37 cellular contexts compared by ENCODE assay signal in genomic region chr20:38589351-38589750, GRCh38. TPM values are rescaled to one million over a fixed set of nuclear protein-coding genes. Genes with fewer than 3 reads are reported as not detected.
"Had no signal": no experiment of that assay in that cellular context is flagged by ENCODE, and none has a peak within 500 bp of the region (broad histone marks: within the 10 kb centered on the region; RNA-seq: fewer than 3 reads in every experiment).

No MANE protein-coding gene starts in this region.

- H3K36me3 Mint-ChIP-seq: activated CD8-positive, alpha-beta memory T cell treated with anti-CD3 and anti-CD28 coated beads, Interleukin-2, amount 10 ng/mL, durations not matched to agents 7 days and 5 days; activated naive CD4-positive, alpha-beta T cell treated with anti-CD3 and anti-CD28 coated beads, Interleukin-2, amount 50 U/mL, for 72 hours; activated naive CD8-positive, alpha-beta T cell treated with anti-CD3 and anti-CD28 coated beads for 36 hours had no signal

- H3K4me3 ChIP-seq: adrenal gland, body of pancreas, breast epithelium had no signal

- DNase-seq: activated B cell treated with CpG ODN at 0.5 μM for 24 hours; activated CD4-positive, alpha-beta memory T cell treated with anti-CD3 and anti-CD28 coated beads, Interleukin-2, amount 10 ng/mL, durations not matched to agents 7 days and 5 days; activated CD4-positive, alpha-beta T cell treated with anti-CD3 and anti-CD28 coated beads for 4 hours; activated CD4-positive, alpha-beta T cell treated with anti-CD3 and anti-CD28 coated beads, Interleukin-2, amount 10 ng/mL, durations not matched to agents 24 days and 14 days; activated CD4-positive, alpha-beta T cell treated with anti-CD3 and anti-CD28 coated beads, Interleukin-2, amount 50 U/mL, for 1 hour; activated CD4-positive, alpha-beta T cell treated with anti-CD3 and anti-CD28 coated beads, Interleukin-2, amount 50 U/mL, for 4 hours; activated CD4-positive, CD25-positive, alpha-beta regulatory T cell treated with anti-CD3 and anti-CD28 coated beads, Interleukin-2, amount 50 U/mL, for 72 hours; activated CD8-positive, alpha-beta memory T cell treated with anti-CD3 and anti-CD28 coated beads for 24 hours; activated CD8-positive, alpha-beta memory T cell treated with anti-CD3 and anti-CD28 coated beads, Interleukin-2, amount 10 ng/mL, durations not matched to agents 7 days and 5 days; activated CD8-positive, alpha-beta memory T cell treated with anti-CD3 and anti-CD28 coated beads, Interleukin-2, amount 50 U/mL, for 48 hours; activated CD8-positive, alpha-beta T cell treated with anti-CD3 and anti-CD28 coated beads, Interleukin-2, amount 10 ng/mL, durations not matched to agents 7 days and 5 days; activated effector memory CD4-positive, alpha-beta T cell treated with anti-CD3 and anti-CD28 coated beads, Interleukin-2, amount 50 U/mL, for 16 hours; activated gamma-delta T cell treated with Interleukin-2 at 50 U/mL for 16 hours; activated naive CD4-positive, alpha-beta T cell; activated naive CD4-positive, alpha-beta T cell treated with anti-CD3 and anti-CD28 coated beads for 36 hours; activated naive CD4-positive, alpha-beta T cell treated with anti-CD3 and anti-CD28 coated beads, Interleukin-2, amount 50 U/mL, for 16 hours; activated naive CD8-positive, alpha-beta T cell treated with anti-CD3 and anti-CD28 coated beads for 36 hours; activated T-cell treated with anti-CD3 and anti-CD28 coated beads, Interleukin-2, amount 50 U/mL, for 24 hours; activated T-cell treated with anti-CD3 and anti-CD28 coated beads, Interleukin-2, amount 50 U/mL, for 48 hours; adrenal gland; amniotic stem cell; aorta; body of pancreas; brain microvascular endothelial cell; central memory CD4-positive, alpha-beta T cell; T-helper 1 cell; T-helper 2 cell; T-helper 9 cell had no signal

- ATAC-seq: activated CD8-positive, alpha-beta memory T cell treated with anti-CD3 and anti-CD28 coated beads, Interleukin-2, amount 10 ng/mL, durations not matched to agents 7 days and 5 days; activated CD8-positive, alpha-beta T cell treated with anti-CD3 and anti-CD28 coated beads, Interleukin-2, amount 10 ng/mL, durations not matched to agents 7 days and 5 days; activated naive CD4-positive, alpha-beta T cell treated with anti-CD3 and anti-CD28 coated beads, Interleukin-2, amount 50 U/mL, for 72 hours; body of pancreas had no signal

- H3K4me1 Mint-ChIP-seq: activated B cell treated with CpG ODN at 0.5 μM for 24 hours; activated CD4-positive, alpha-beta memory T cell treated with anti-CD3 and anti-CD28 coated beads, Interleukin-2, amount 10 ng/mL, durations not matched to agents 7 days and 5 days; activated CD4-positive, alpha-beta T cell treated with anti-CD3 and anti-CD28 coated beads, Interleukin-2, amount 10 ng/mL, durations not matched to agents 24 days and 14 days; activated CD8-positive, alpha-beta memory T cell treated with anti-CD3 and anti-CD28 coated beads, Interleukin-2, amount 10 ng/mL, durations not matched to agents 7 days and 5 days had no signal

- H3K9me3 Mint-ChIP-seq: activated B cell treated with CpG ODN at 0.5 μM for 24 hours; activated CD4-positive, alpha-beta memory T cell treated with anti-CD3 and anti-CD28 coated beads, Interleukin-2, amount 10 ng/mL, durations not matched to agents 7 days and 5 days; activated CD4-positive, alpha-beta T cell treated with anti-CD3 and anti-CD28 coated beads, Interleukin-2, amount 10 ng/mL, durations not matched to agents 24 days and 14 days; activated naive CD4-positive, alpha-beta T cell treated with anti-CD3 and anti-CD28 coated beads for 36 hours; activated naive CD4-positive, alpha-beta T cell treated with anti-CD3 and anti-CD28 coated beads, Interleukin-2, amount 50 U/mL, for 72 hours; activated naive CD8-positive, alpha-beta T cell treated with anti-CD3 and anti-CD28 coated beads for 36 hours; activated T-cell treated with anti-CD3 and anti-CD28 coated beads, Interleukin-2, amount 50 U/mL, for 24 hours; activated T-helper 2 cell treated with anti-CD3 and anti-CD28 coated beads, Interferon-gamma antibody, Interleukin-2, Interleukin-4, amounts not matched to agents 10 μg/mL and 5 μg/mL and 100 μg/mL, durations not matched to agents 14 hours and 24 hours and 36 hours; T-helper 1 cell treated with Interleukin-12 subunit alpha and Interleukin-12 subunit beta and Interleukin-4 antibody, amounts not matched to agents 30 μg/mL and 1 μg/mL, for 36 hours; T-helper 2 cell treated with Interferon-gamma antibody and Interleukin-4, amounts not matched to agents 5 μg/mL and 100 μg/mL, for 36 hours had no signal

- H3K4me3 Mint-ChIP-seq: activated B cell treated with CpG ODN at 0.5 μM for 24 hours; activated CD4-positive, alpha-beta memory T cell treated with anti-CD3 and anti-CD28 coated beads, Interleukin-2, amount 10 ng/mL, durations not matched to agents 7 days and 5 days; activated CD4-positive, alpha-beta T cell treated with anti-CD3 and anti-CD28 coated beads, Interleukin-2, amount 10 ng/mL, durations not matched to agents 24 days and 14 days; activated CD8-positive, alpha-beta memory T cell treated with anti-CD3 and anti-CD28 coated beads, Interleukin-2, amount 10 ng/mL, durations not matched to agents 7 days and 5 days; activated CD8-positive, alpha-beta T cell treated with anti-CD3 and anti-CD28 coated beads, Interleukin-2, amount 10 ng/mL, durations not matched to agents 7 days and 5 days; activated naive CD4-positive, alpha-beta T cell treated with anti-CD3 and anti-CD28 coated beads for 36 hours; activated naive CD8-positive, alpha-beta T cell treated with anti-CD3 and anti-CD28 coated beads for 36 hours; activated T-cell treated with anti-CD3 and anti-CD28 coated beads, Interleukin-2, amount 50 U/mL, for 24 hours; T-helper 1 cell treated with Interleukin-12 subunit alpha and Interleukin-12 subunit beta and Interleukin-4 antibody, amounts not matched to agents 30 μg/mL and 1 μg/mL, for 36 hours; T-helper 2 cell treated with Interferon-gamma antibody and Interleukin-4, amounts not matched to agents 5 μg/mL and 100 μg/mL, for 36 hours had no signal

- H3K9me3 ChIP-seq: adrenal gland, body of pancreas, breast epithelium had no signal

- H3K27ac ChIP-seq: adrenal gland, body of pancreas, brain microvascular endothelial cell, breast epithelium, VCaP had no signal

- H3K27ac Mint-ChIP-seq: activated B cell treated with CpG ODN at 0.5 μM for 24 hours; activated CD4-positive, alpha-beta memory T cell treated with anti-CD3 and anti-CD28 coated beads, Interleukin-2, amount 10 ng/mL, durations not matched to agents 7 days and 5 days; activated CD4-positive, alpha-beta T cell treated with anti-CD3 and anti-CD28 coated beads, Interleukin-2, amount 10 ng/mL, durations not matched to agents 24 days and 14 days; activated CD8-positive, alpha-beta memory T cell treated with anti-CD3 and anti-CD28 coated beads, Interleukin-2, amount 10 ng/mL, durations not matched to agents 7 days and 5 days; activated CD8-positive, alpha-beta T cell treated with anti-CD3 and anti-CD28 coated beads, Interleukin-2, amount 10 ng/mL, durations not matched to agents 7 days and 5 days; activated naive CD4-positive, alpha-beta T cell treated with anti-CD3 and anti-CD28 coated beads for 36 hours; activated naive CD4-positive, alpha-beta T cell treated with anti-CD3 and anti-CD28 coated beads, Interleukin-2, amount 50 U/mL, for 72 hours; activated naive CD8-positive, alpha-beta T cell treated with anti-CD3 and anti-CD28 coated beads for 36 hours; activated T-cell treated with anti-CD3 and anti-CD28 coated beads, Interleukin-2, amount 50 U/mL, for 24 hours; activated T-helper 2 cell treated with anti-CD3 and anti-CD28 coated beads, Interferon-gamma antibody, Interleukin-2, Interleukin-4, amounts not matched to agents 10 μg/mL and 5 μg/mL and 100 μg/mL, durations not matched to agents 14 hours and 24 hours and 36 hours; T-helper 1 cell treated with Interleukin-12 subunit alpha and Interleukin-12 subunit beta and Interleukin-4 antibody, amounts not matched to agents 30 μg/mL and 1 μg/mL, for 36 hours; T-helper 2 cell treated with Interferon-gamma antibody and Interleukin-4, amounts not matched to agents 5 μg/mL and 100 μg/mL, for 36 hours had no signal

- H3K27me3 Mint-ChIP-seq: activated CD8-positive, alpha-beta memory T cell treated with anti-CD3 and anti-CD28 coated beads, Interleukin-2, amount 10 ng/mL, durations not matched to agents 7 days and 5 days; activated naive CD8-positive, alpha-beta T cell treated with anti-CD3 and anti-CD28 coated beads for 36 hours; activated T-cell treated with anti-CD3 and anti-CD28 coated beads, Interleukin-2, amount 50 U/mL, for 24 hours had no signal

- H3K27me3 ChIP-seq: adrenal gland, body of pancreas, brain microvascular endothelial cell, breast epithelium had no signal

- H3K36me3 ChIP-seq: adrenal gland, brain microvascular endothelial cell, breast epithelium had no signal

- H3K4me1 ChIP-seq: adrenal gland, body of pancreas, breast epithelium had no signal

RNA-seq across cellular contexts. Expression of gene ADIG, which starts 8.4 kb away (rescaled TPM):
- total RNA-seq: activated B cell treated with CpG ODN at 0.5 μM for 24 hours; activated CD4-positive, alpha-beta memory T cell treated with anti-CD3 and anti-CD28 coated beads, Interleukin-2, amount 10 ng/mL, durations not matched to agents 7 days and 5 days; activated CD4-positive, alpha-beta T cell treated with anti-CD3 and anti-CD28 coated beads, Interleukin-2, amount 10 ng/mL, durations not matched to agents 24 days and 14 days; activated CD8-positive, alpha-beta memory T cell treated with anti-CD3 and anti-CD28 coated beads, Interleukin-2, amount 10 ng/mL, durations not matched to agents 7 days and 5 days; activated CD8-positive, alpha-beta T cell treated with anti-CD3 and anti-CD28 coated beads, Interleukin-2, amount 10 ng/mL, durations not matched to agents 7 days and 5 days; activated naive CD4-positive, alpha-beta T cell treated with anti-CD3 and anti-CD28 coated beads for 36 hours; activated naive CD4-positive, alpha-beta T cell treated with anti-CD3 and anti-CD28 coated beads, Interleukin-2, amount 50 U/mL, for 72 hours; activated naive CD8-positive, alpha-beta T cell treated with anti-CD3 and anti-CD28 coated beads for 36 hours; activated T-helper 2 cell treated with anti-CD3 and anti-CD28 coated beads, Interferon-gamma antibody, Interleukin-2, Interleukin-4, amounts not matched to agents 10 μg/mL and 5 μg/mL and 100 μg/mL, durations not matched to agents 14 hours and 24 hours and 36 hours; adrenal gland; aorta; astrocyte; body of pancreas; breast epithelium; cardiac septum; cerebellum had no signal
- polyA plus RNA-seq: adrenal gland, aorta had no signal

RNA-seq across cellular contexts. Expression of gene ARHGAP40, which starts 12.3 kb away (rescaled TPM):
- total RNA-seq: activated B cell treated with CpG ODN at 0.5 μM for 24 hours; activated CD4-positive, alpha-beta memory T cell treated with anti-CD3 and anti-CD28 coated beads, Interleukin-2, amount 10 ng/mL, durations not matched to agents 7 days and 5 days; activated CD4-positive, alpha-beta T cell treated with anti-CD3 and anti-CD28 coated beads, Interleukin-2, amount 10 ng/mL, durations not matched to agents 24 days and 14 days; activated CD8-positive, alpha-beta memory T cell treated with anti-CD3 and anti-CD28 coated beads, Interleukin-2, amount 10 ng/mL, durations not matched to agents 7 days and 5 days; activated CD8-positive, alpha-beta T cell treated with anti-CD3 and anti-CD28 coated beads, Interleukin-2, amount 10 ng/mL, durations not matched to agents 7 days and 5 days; activated naive CD4-positive, alpha-beta T cell treated with anti-CD3 and anti-CD28 coated beads for 36 hours; activated naive CD4-positive, alpha-beta T cell treated with anti-CD3 and anti-CD28 coated beads, Interleukin-2, amount 50 U/mL, for 72 hours; activated T-helper 2 cell treated with anti-CD3 and anti-CD28 coated beads, Interferon-gamma antibody, Interleukin-2, Interleukin-4, amounts not matched to agents 10 μg/mL and 5 μg/mL and 100 μg/mL, durations not matched to agents 14 hours and 24 hours and 36 hours; adrenal gland; aorta; body of pancreas; cardiac septum; cerebellum had no signal
- polyA plus RNA-seq: aorta had no signal
